9 cellular contexts compared by ENCODE assay signal in the genomic region with DNA sequence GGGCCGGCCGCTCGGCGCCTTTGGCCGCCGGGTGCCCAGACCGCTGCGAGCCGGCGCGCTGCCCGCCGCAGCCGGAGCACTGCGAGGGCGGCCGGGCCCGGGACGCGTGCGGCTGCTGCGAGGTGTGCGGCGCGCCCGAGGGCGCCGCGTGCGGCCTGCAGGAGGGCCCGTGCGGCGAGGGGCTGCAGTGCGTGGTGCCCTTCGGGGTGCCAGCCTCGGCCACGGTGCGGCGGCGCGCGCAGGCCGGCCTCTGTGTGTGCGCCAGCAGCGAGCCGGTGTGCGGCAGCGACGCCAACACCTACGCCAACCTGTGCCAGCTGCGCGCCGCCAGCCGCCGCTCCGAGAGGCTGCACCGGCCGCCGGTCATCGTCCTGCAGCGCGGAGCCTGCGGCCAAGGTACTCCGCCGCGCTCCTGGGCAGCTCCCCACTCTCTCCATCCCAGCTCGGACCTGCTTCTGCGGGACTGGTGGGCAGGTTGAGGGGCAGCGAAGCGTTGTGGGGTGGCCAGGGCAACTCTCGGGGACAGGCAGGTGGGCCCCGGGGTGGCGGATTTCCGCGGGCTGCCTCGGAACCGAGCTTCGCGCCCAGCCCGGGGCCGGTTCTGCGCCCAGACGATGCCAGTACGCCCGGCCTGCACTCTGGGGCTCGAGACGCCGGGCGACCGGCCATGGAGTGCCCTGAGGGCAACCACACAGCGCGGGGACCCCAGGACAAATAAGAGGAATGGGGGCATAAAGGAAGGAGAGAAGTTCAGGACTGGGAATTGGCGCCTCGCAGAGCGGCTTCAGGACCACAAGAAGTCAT. TPM values are rescaled to one million over a fixed set of nuclear protein-coding genes. Genes with fewer than 3 reads are reported as not detected.
DNase-seq lines count a peak whose midpoint lies in the region; ATAC-seq, FAIRE-seq and TF ChIP-seq lines count a peak whose summit lies in the region.
"Had no signal": no experiment of that assay in that cellular context is flagged by ENCODE, and none has a peak within 500 bp of the region (broad histone marks: within the 10 kb centered on the region; RNA-seq: fewer than 3 reads in every experiment).

No MANE protein-coding gene starts in this region.

- no peak overlapping the region for H3K27ac ChIP-seq in HepG2 (ENCODE audit: extremely low read length, insufficient read depth, low read length)

- POLR2A ChIA-PET in HepG2 (lab: Yijun Ruan, JAX), result no interaction called here

- H3K27ac Mint-ChIP-seq in T-helper 1 cell treated with Interleukin-12 subunit alpha and Interleukin-12 subunit beta and Interleukin-4 antibody, amounts not matched to agents 30 μg/mL and 1 μg/mL, for 36 hours, result no peak overlapping the region

- TF ChIP-seq RAD21 in HepG2 (CRISPR knock-in tag; IDR thresholded peaks at IDR 0.05), result no peak

- no peak for TF ChIP-seq POLR2A in HepG2 (IDR thresholded peaks at IDR 0.05; ENCODE audit: insufficient read depth in 1 of 2, low read depth in 2 of 2, low read length in 2 of 2)

- TF ChIP-seq CTCF in bronchial epithelial cell (IDR thresholded peaks at IDR 0.05; ENCODE audit: insufficient read depth, low read length, severe bottlenecking), result no peak
- no peak for TF ChIP-seq CTCF in HepG2 (CRISPR knock-in tag; IDR thresholded peaks at IDR 0.05)

- H3K4me1 Mint-ChIP-seq in T-helper 1 cell treated with Interleukin-12 subunit alpha and Interleukin-12 subunit beta and Interleukin-4 antibody, amounts not matched to agents 30 μg/mL and 1 μg/mL, for 36 hours (ENCODE audit: low read depth), result peaks cover 6% of the 10 kb centered on the region

- H3K9me3 ChIP-seq in HepG2 (ENCODE audit: low read length), result no peaks in the 10 kb centered on the region

- H3K79me2 ChIP-seq in HepG2 (ENCODE audit: insufficient read depth, low read length), result no peaks in the 10 kb centered on the region

- H3K4me3 ChIP-seq in bronchial epithelial cell (ENCODE audit: low read depth, low read length) (peak overlapping the region; percentile 69), HepG2 (replicated peaks in 1 of 3; ENCODE audit: insufficient read depth in 1 of 3, low read depth in 2 of 3, low read length in 3 of 3) (peak overlapping the region; percentile 13 to 59 (median 16); a peak in 3 of 6 replicates)

- H3K4me3 Mint-ChIP-seq in T-helper 1 cell treated with Interleukin-12 subunit alpha and Interleukin-12 subunit beta and Interleukin-4 antibody, amounts not matched to agents 30 μg/mL and 1 μg/mL, for 36 hours, result peak overlapping the region; percentile 65

- intact Hi-C loops in HepG2 (cut with micrococcal nuclease; ENCODE audit: unreplicated experiment), result no loop called here

- no peak for DNase-seq in T-helper 1 cell
- DNase-seq in bronchial epithelial cell (ENCODE audit: low read depth), result no peak
- DNase-seq in HepG2 (ENCODE audit: low spot score), result no peak
- peak; percentile 10 for DNase-seq in superior temporal gyrus (ENCODE audit: extremely low spot score)
- no peak for DNase-seq in GM19238 (ENCODE audit: insufficient read length, low spot score)
- DNase-seq: DND-41 had no signal

- H3K36me3 Mint-ChIP-seq in T-helper 1 cell treated with Interleukin-12 subunit alpha and Interleukin-12 subunit beta and Interleukin-4 antibody, amounts not matched to agents 30 μg/mL and 1 μg/mL, for 36 hours (ENCODE audit: low read depth), result no peaks in the 10 kb centered on the region

- 13% methylated on average over 12 of the region's 95 CpGs for WGBS in HepG2 (ENCODE audit: low lambda C conversion rate)

- no peak overlapping the region for H3K9ac ChIP-seq in HepG2 (ENCODE audit: insufficient read depth, low read depth, low read length)

- peaks cover 12% of the 10 kb centered on the region; the same call in 1 of the 2 replicates for H3K4me1 ChIP-seq in HepG2 (ENCODE audit: insufficient read depth, low read length)

- H3K27me3 ChIP-seq in bronchial epithelial cell (ENCODE audit: control insufficient read depth, insufficient read depth, low read length), result peaks cover 2% of the 10 kb centered on the region
- peaks cover 8 to 89% of the 10 kb centered on the region in 2 experiments for H3K27me3 ChIP-seq in HepG2 (ENCODE audit: control insufficient read depth in 1 of 2, insufficient read depth in 2 of 2, low read length in 2 of 2)

- in situ Hi-C loops in HepG2 (cut with HindIII; ENCODE audit: extremely low pct_ligation_motif_present, low pct_unique_long_range_greater_than_20kb), result no loop called here

- H3K9me3 Mint-ChIP-seq in T-helper 1 cell treated with Interleukin-12 subunit alpha and Interleukin-12 subunit beta and Interleukin-4 antibody, amounts not matched to agents 30 μg/mL and 1 μg/mL, for 36 hours, result no peaks in the 10 kb centered on the region

- H2AFZ ChIP-seq in HepG2 (ENCODE audit: low read length), result no peak overlapping the region

- ATAC-seq in HepG2 (peak; percentile 59), HG03108 (IDR thresholded peaks at IDR 0.05; ENCODE audit: unreplicated experiment) (no peak), GM21529 (IDR thresholded peaks at IDR 0.05; ENCODE audit: unreplicated experiment) (no peak)

- H3K27me3 Mint-ChIP-seq in T-helper 1 cell treated with Interleukin-12 subunit alpha and Interleukin-12 subunit beta and Interleukin-4 antibody, amounts not matched to agents 30 μg/mL and 1 μg/mL, for 36 hours (ENCODE audit: low read depth), result peaks cover 66% of the 10 kb centered on the region

- H3K4me2 ChIP-seq in HepG2 (ENCODE audit: low read depth, low read length), result peak overlapping the region; percentile 55

- BruUV-seq in HepG2 (replicated peaks; lab: Mats Ljungman, UMichigan), result no TSS peak

- no peaks in the 10 kb centered on the region for H4K20me1 ChIP-seq in HepG2 (ENCODE audit: insufficient read depth, low read length)

- CTCF ChIA-PET in HepG2 (lab: Yijun Ruan, JAX; ENCODE audit: low intra/inter-chr PET ratio, low total read pairs), result no interaction called here

- TF ChIP-seq EP300 in HepG2 (IDR thresholded peaks at IDR 0.05; ENCODE audit: low read depth in 2 of 2, low read length in 2 of 2), result no peak
- TF ChIP-seq EP300 in HepG2 (CRISPR knock-in tag; IDR thresholded peaks at IDR 0.05; ENCODE audit: borderline replicate concordance), result no peak

- H3K36me3 ChIP-seq in bronchial epithelial cell (ENCODE audit: control insufficient read depth, insufficient read depth, low read length) (no peaks in the 10 kb centered on the region), HepG2 (replicated peaks in 1 of 2; ENCODE audit: control insufficient read depth in 1 of 2, insufficient read depth in 2 of 2, low read length in 2 of 2) (no peaks in the 10 kb centered on the region)

- FAIRE-seq in bronchial epithelial cell (lab: Jason Lieb, UNC), result no peak
- no peak for FAIRE-seq in HepG2 (lab: Jason Lieb, UNC)

TF ChIP-seq in HepG2, 621 proteins besides CTCF, POLR2A, EP300 and RAD21 (continues in another document):
- TF ChIP-seq KAT8 (CRISPR knock-in tag; IDR thresholded peaks at IDR 0.05), result no peak

RNA-seq across cellular contexts. Expression of gene HTRA1, which starts 0.6 kb away (rescaled TPM):
- total RNA-seq in bronchial epithelial cell (64.1 and 80.3 TPM in 2 replicates), HepG2 (2016; rRNA removed; fragmentation: Illumina TruSeq; extraction: Trizol) (0.17 and 0.40 TPM in 2 replicates)
- 0.10 TPM in 1 of 2 replicates, not detected in the other for total RNA-seq in HepG2 (2016; cell fraction: cytosol; rRNA removed; fragmentation: Illumina TruSeq; extraction: Trizol; ENCODE audit: low read depth)
- total RNA-seq in HepG2 (2016; cell fraction: insoluble cytoplasmic fraction; rRNA removed; fragmentation: Illumina TruSeq; extraction: Trizol), result 0.15 and 0.37 TPM in 2 replicates
- 0.31 and 0.48 TPM in 2 replicates for total RNA-seq in HepG2 (2016; cell fraction: membrane; rRNA removed; fragmentation: Illumina TruSeq; extraction: Trizol)
- 0.43 TPM in 1 of 2 replicates, not detected in the other for total RNA-seq in HepG2 (2016; cell fraction: nucleus; rRNA removed; fragmentation: Illumina TruSeq; extraction: Trizol)
- polyA plus RNA-seq in HepG2 (2011; rRNA removed), result 0.11 and 0.18 TPM in 2 replicates
- 0.09 and 0.16 TPM in 2 replicates for polyA plus RNA-seq in HepG2 (2011; cell fraction: cytosol; rRNA removed)
- polyA plus RNA-seq in HepG2 (2011; cell fraction: nucleus; rRNA removed), result 0.13 TPM in 1 of 2 replicates, not detected in the other
- polyA plus RNA-seq in HepG2 (2012), result 0.09 and 0.11 TPM in 2 replicates
- 0.18 TPM in 2 replicates for polyA plus RNA-seq in HepG2 (2016; cell fraction: cytosol; fragmentation: Illumina TruSeq; extraction: Trizol; ENCODE audit: low read depth)
- polyA plus RNA-seq in HepG2 (2016; cell fraction: insoluble cytoplasmic fraction; fragmentation: Illumina TruSeq; extraction: Trizol; ENCODE audit: low read depth), result 0.13 TPM in 1 of 2 replicates, not detected in the other
- polyA plus RNA-seq in HepG2 (2016; cell fraction: membrane; fragmentation: Illumina TruSeq; extraction: Trizol; ENCODE audit: low read depth), result 0.22 TPM in 2 replicates
- polyA plus RNA-seq in HepG2 (2016; cell fraction: nucleus; fragmentation: Illumina TruSeq; extraction: Trizol; ENCODE audit: insufficient read depth, low read depth), result 0.29 TPM in 1 of 2 replicates, not detected in the other
- 23.5 TPM in 1 of 2 replicates, not detected in the other for polyA minus RNA-seq in HepG2 (2011; rRNA and poly(A)+ RNA removed; ENCODE audit: low replicate concordance)
- 0.26 TPM in 1 of 2 replicates, not detected in the other for polyA minus RNA-seq in HepG2 (2011; cell fraction: cytosol; rRNA and poly(A)+ RNA removed)
- polyA minus RNA-seq in HepG2 (2011; cell fraction: nucleus; rRNA and poly(A)+ RNA removed), result not detected in 2 replicates

RNA-seq across cellular contexts. Expression of gene ARMS2, which starts 7.5 kb away (rescaled TPM):
- not detected in 2 replicates for total RNA-seq in bronchial epithelial cell
- total RNA-seq in HepG2 (2016; rRNA removed; fragmentation: Illumina TruSeq; extraction: Trizol), result not detected in 2 replicates
- not detected in 2 replicates for total RNA-seq in HepG2 (2016; cell fraction: cytosol; rRNA removed; fragmentation: Illumina TruSeq; extraction: Trizol; ENCODE audit: low read depth)
- not detected in 2 replicates for total RNA-seq in HepG2 (2016; cell fraction: insoluble cytoplasmic fraction; rRNA removed; fragmentation: Illumina TruSeq; extraction: Trizol)
- not detected in 2 replicates for total RNA-seq in HepG2 (2016; cell fraction: membrane; rRNA removed; fragmentation: Illumina TruSeq; extraction: Trizol)
- total RNA-seq in HepG2 (2016; cell fraction: nucleus; rRNA removed; fragmentation: Illumina TruSeq; extraction: Trizol), result not detected in 2 replicates
- not detected in 2 replicates for polyA plus RNA-seq in HepG2 (2011; rRNA removed)
- not detected in 2 replicates for polyA plus RNA-seq in HepG2 (2011; cell fraction: cytosol; rRNA removed)
- polyA plus RNA-seq in HepG2 (2011; cell fraction: nucleus; rRNA removed), result 0.23 TPM in 1 of 2 replicates, not detected in the other
- not detected in 2 replicates for polyA plus RNA-seq in HepG2 (2012)
- polyA plus RNA-seq in HepG2 (2016; cell fraction: cytosol; fragmentation: Illumina TruSeq; extraction: Trizol; ENCODE audit: low read depth), result not detected in 2 replicates
- not detected in 2 replicates for polyA plus RNA-seq in HepG2 (2016; cell fraction: insoluble cytoplasmic fraction; fragmentation: Illumina TruSeq; extraction: Trizol; ENCODE audit: low read depth)
- not detected in 2 replicates for polyA plus RNA-seq in HepG2 (2016; cell fraction: membrane; fragmentation: Illumina TruSeq; extraction: Trizol; ENCODE audit: low read depth)
- not detected in 2 replicates for polyA plus RNA-seq in HepG2 (2016; cell fraction: nucleus; fragmentation: Illumina TruSeq; extraction: Trizol; ENCODE audit: insufficient read depth, low read depth)
- not detected in 2 replicates for polyA minus RNA-seq in HepG2 (2011; rRNA and poly(A)+ RNA removed; ENCODE audit: low replicate concordance)
- not detected in 2 replicates for polyA minus RNA-seq in HepG2 (2011; cell fraction: cytosol; rRNA and poly(A)+ RNA removed)
- not detected in 2 replicates for polyA minus RNA-seq in HepG2 (2011; cell fraction: nucleus; rRNA and poly(A)+ RNA removed)

Comparison
In these comparisons a context has a peak if more than half of its experiments do, and no peak if none do; other contexts are left out.
1. RNA of gene HTRA1, which starts 0.6 kb away (total RNA-seq): 64.1 to 80.3 TPM in bronchial epithelial cell; 0.10 to 0.48 TPM in HepG2; every median in the first group is over 10 times any median in the second.